In the genomic region with DNA sequence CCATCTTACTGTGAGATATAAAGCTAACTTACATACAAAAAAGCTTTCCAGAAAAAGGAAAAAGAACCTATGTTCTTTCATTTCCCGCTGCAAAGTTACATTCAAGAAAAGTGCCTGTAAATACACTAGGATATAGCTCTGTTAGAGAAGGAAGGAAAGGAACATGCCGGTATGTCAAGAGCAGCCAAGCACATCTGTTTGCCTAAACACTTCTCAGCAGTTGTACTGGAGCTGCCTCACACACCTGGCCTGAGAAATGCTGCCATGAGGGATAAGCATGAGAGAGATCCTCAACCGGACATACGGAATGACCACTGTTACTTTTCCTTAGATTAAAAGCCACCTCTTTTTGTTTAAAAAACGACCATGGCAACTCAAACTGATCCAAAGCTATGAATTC, we compare ENCODE assay signal across 21 cellular contexts.
DNase-seq lines count a peak whose midpoint lies in the region; ATAC-seq and TF ChIP-seq lines count a peak whose summit lies in the region.
"Had no signal": no experiment of that assay in that cellular context is flagged by ENCODE, and none has a peak within 500 bp of the region (broad histone marks: within the 10 kb centered on the region; RNA-seq: fewer than 3 reads in every experiment).

No MANE protein-coding gene starts in this region.

- DNase-seq in GM23338 (ENCODE audit: low spot score) (no peak), mesendoderm (no peak), thyroid gland (peak; percentile 32 to 41), left lobe of liver (ENCODE audit: low spot score) (no peak), colonic mucosa (no peak), activated gamma-delta T cell (lab: John Stamatoyannopoulos, UW) (no peak)
- DNase-seq: activated CD4-positive, alpha-beta T cell treated with anti-CD3 and anti-CD28 coated beads, Interleukin-2, amount 10 ng/mL, durations not matched to agents 7 days and 5 days; activated effector memory CD4-positive, alpha-beta T cell treated with anti-CD3 and anti-CD28 coated beads, Interleukin-2, amount 50 U/mL, for 16 hours; AML-193; dermis blood vessel endothelial cell; foreskin keratinocyte; hypothalamus; islet precursor cell; MG63; NCI-H1436 treated with DMSO at 0.1 percent for 48 hours; NCI-H2171 treated with DMSO at 0.1 percent for 48 hours; retina; testis had no signal

- H3K36me3 Mint-ChIP-seq in GM23338 (ENCODE audit: low read depth): no peaks in the 10 kb centered on the region

- no peak overlapping the region for H3K23ac ChIP-seq in mesendoderm (ENCODE audit: low read length)

- H3K27ac ChIP-seq in GM23338 (ENCODE audit: low read depth) (no peak overlapping the region), VCaP (peak overlapping the region; percentile 75), mesendoderm (ENCODE audit: low read depth, low read length) (no peak overlapping the region), thyroid gland (no peak overlapping the region), colonic mucosa (no peak overlapping the region)
- H3K27ac ChIP-seq: foreskin keratinocyte, RWPE1, testis had no signal

- TF ChIP-seq POLR2A in thyroid gland (IDR thresholded peaks at IDR 0.05): no peak

- H3K9ac ChIP-seq in mesendoderm (ENCODE audit: low read length) (no peak overlapping the region), colonic mucosa (ENCODE audit: low read depth in 2 of 2, low read length in 2 of 2) (no peak overlapping the region)

- H2BK5ac ChIP-seq in mesendoderm (ENCODE audit: low read length): no peak overlapping the region

- peaks cover 72% of the 10 kb centered on the region for H3K4me1 Mint-ChIP-seq in GM23338

- no peak overlapping the region for H4K8ac ChIP-seq in mesendoderm (ENCODE audit: low read depth, low read length)

- H3K18ac ChIP-seq in mesendoderm (ENCODE audit: low read length): no peak overlapping the region

- no peak overlapping the region for H3K4me3 ChIP-seq in GM23338
- H3K4me3 ChIP-seq in mesendoderm (ENCODE audit: low read length): no peak overlapping the region
- H3K4me3 ChIP-seq in thyroid gland (replicated peaks in 1 of 3): no peak overlapping the region
- no peak overlapping the region for H3K4me3 ChIP-seq in colonic mucosa
- H3K4me3 ChIP-seq: MG63, testis had no signal

- H4K20me1 ChIP-seq in GM23338 (replicated peaks; ENCODE audit: insufficient read depth): peaks cover 63% of the 10 kb centered on the region

- intact Hi-C loops in thyroid gland (cut with DNase I) (no loop called here), colonic mucosa (cut with DNase I) (no loop called here)

- no peaks in the 10 kb centered on the region for H3K9me3 Mint-ChIP-seq in GM23338
- H3K9me3 Mint-ChIP-seq: activated CD4-positive, alpha-beta T cell treated with anti-CD3 and anti-CD28 coated beads, Interleukin-2, amount 10 ng/mL, durations not matched to agents 7 days and 5 days had no signal

- peaks cover 6% of the 10 kb centered on the region for H3K79me1 ChIP-seq in mesendoderm (ENCODE audit: low read length)

- no peak overlapping the region for H2AK5ac ChIP-seq in mesendoderm (ENCODE audit: low read length)

- no peak overlapping the region for H2BK120ac ChIP-seq in mesendoderm (ENCODE audit: low read depth, low read length)

- peak overlapping the region; percentile 56 for H3K56ac ChIP-seq in mesendoderm (ENCODE audit: low read length)

- H3K79me2 ChIP-seq in GM23338 (replicated peaks; ENCODE audit: insufficient read depth): peaks cover 96% of the 10 kb centered on the region
- peaks cover 54% of the 10 kb centered on the region for H3K79me2 ChIP-seq in mesendoderm (ENCODE audit: control insufficient read depth, insufficient read depth, low read length)

- H2AFZ ChIP-seq in GM23338: no peak overlapping the region

- H3K27me3 ChIP-seq in GM23338 (ENCODE audit: insufficient read depth): no peaks in the 10 kb centered on the region
- no peaks in the 10 kb centered on the region for H3K27me3 ChIP-seq in mesendoderm (ENCODE audit: insufficient read depth, low read length, poor library complexity)
- no peaks in the 10 kb centered on the region for H3K27me3 ChIP-seq in thyroid gland
- no peaks in the 10 kb centered on the region for H3K27me3 ChIP-seq in colonic mucosa
- H3K27me3 ChIP-seq: foreskin keratinocyte, MG63, neutrophil, testis had no signal

- H3K4me3 Mint-ChIP-seq in GM23338: no peak overlapping the region
- H3K4me3 Mint-ChIP-seq: activated CD4-positive, alpha-beta T cell treated with anti-CD3 and anti-CD28 coated beads, Interleukin-2, amount 10 ng/mL, durations not matched to agents 7 days and 5 days had no signal

- H3K36me3 ChIP-seq in GM23338 (ENCODE audit: insufficient read depth) (no peaks in the 10 kb centered on the region), mesendoderm (ENCODE audit: control insufficient read depth, insufficient read depth, low read length) (no peaks in the 10 kb centered on the region), thyroid gland (no peaks in the 10 kb centered on the region), colonic mucosa (no peaks in the 10 kb centered on the region)
- H3K36me3 ChIP-seq: MG63, neutrophil had no signal

- H4K5ac ChIP-seq in mesendoderm (ENCODE audit: low read length): no peak overlapping the region

- H3F3A ChIP-seq in GM23338 (replicated peaks; ENCODE audit: low read depth): no peaks in the 10 kb centered on the region

- H3K4me2 ChIP-seq in GM23338 (peak overlapping the region; percentile 17; the same call in 1 of the 2 replicates), mesendoderm (ENCODE audit: low read length) (no peak overlapping the region)

- ATAC-seq in GM23338 (no peak; the same call in 1 of the 3 replicates), left lobe of liver (no peak)
- ATAC-seq: foreskin keratinocyte had no signal

- no peak overlapping the region for H2BK15ac ChIP-seq in mesendoderm (replicated peaks; ENCODE audit: low read depth)

- TF ChIP-seq CTCF in GM23338 (conservative IDR thresholded peaks at IDR 0.05; ENCODE audit: low read depth in 2 of 2) (no peak), VCaP (conservative IDR thresholded peaks at IDR 0.05) (no peak), thyroid gland (IDR thresholded peaks at IDR 0.05) (no peak), colonic mucosa (IDR thresholded peaks at IDR 0.05) (no peak)

- H3K9me3 ChIP-seq in thyroid gland: no peaks in the 10 kb centered on the region
- H3K9me3 ChIP-seq in colonic mucosa: no peaks in the 10 kb centered on the region
- H3K9me3 ChIP-seq: MG63, neutrophil, testis had no signal

- H3K4me1 ChIP-seq in GM23338 (ENCODE audit: insufficient read depth): peaks cover 69% of the 10 kb centered on the region
- H3K4me1 ChIP-seq in mesendoderm (ENCODE audit: control insufficient read depth, low read depth, low read length): peaks cover 7% of the 10 kb centered on the region
- peaks cover 12 to 25% of the 10 kb centered on the region in 2 donors for H3K4me1 ChIP-seq in thyroid gland
- H3K4me1 ChIP-seq in colonic mucosa: no peaks in the 10 kb centered on the region

- no CpG with 5 or more reads among the region's 5 CpGs for WGBS in mesendoderm (ENCODE audit: extremely low coverage, insufficient coverage, low lambda C conversion rate)
- WGBS in thyroid gland, 2 donors: 42 to 47% methylated on average over 5 of the region's 5 CpGs

- peak overlapping the region; percentile 60; the same call in 1 of the 2 replicates for H3K27ac Mint-ChIP-seq in GM23338
- H3K27ac Mint-ChIP-seq: activated CD4-positive, alpha-beta T cell treated with anti-CD3 and anti-CD28 coated beads, Interleukin-2, amount 10 ng/mL, durations not matched to agents 7 days and 5 days had no signal

- H3K4ac ChIP-seq in mesendoderm (ENCODE audit: low read depth, low read length): no peak overlapping the region

- peaks cover 8% of the 10 kb centered on the region for H3K27me3 Mint-ChIP-seq in GM23338 (ENCODE audit: insufficient read depth, low read depth, poor library complexity)
- H3K27me3 Mint-ChIP-seq: activated CD4-positive, alpha-beta T cell treated with anti-CD3 and anti-CD28 coated beads, Interleukin-2, amount 10 ng/mL, durations not matched to agents 7 days and 5 days had no signal

- H3K9me2 ChIP-seq in GM23338 (ENCODE audit: insufficient read depth): no peaks in the 10 kb centered on the region

TF ChIP-seq in GM23338, 12 proteins besides CTCF, POLR2A, EP300 and RAD21 (continues in another document):
- TF ChIP-seq, protein P1, sequence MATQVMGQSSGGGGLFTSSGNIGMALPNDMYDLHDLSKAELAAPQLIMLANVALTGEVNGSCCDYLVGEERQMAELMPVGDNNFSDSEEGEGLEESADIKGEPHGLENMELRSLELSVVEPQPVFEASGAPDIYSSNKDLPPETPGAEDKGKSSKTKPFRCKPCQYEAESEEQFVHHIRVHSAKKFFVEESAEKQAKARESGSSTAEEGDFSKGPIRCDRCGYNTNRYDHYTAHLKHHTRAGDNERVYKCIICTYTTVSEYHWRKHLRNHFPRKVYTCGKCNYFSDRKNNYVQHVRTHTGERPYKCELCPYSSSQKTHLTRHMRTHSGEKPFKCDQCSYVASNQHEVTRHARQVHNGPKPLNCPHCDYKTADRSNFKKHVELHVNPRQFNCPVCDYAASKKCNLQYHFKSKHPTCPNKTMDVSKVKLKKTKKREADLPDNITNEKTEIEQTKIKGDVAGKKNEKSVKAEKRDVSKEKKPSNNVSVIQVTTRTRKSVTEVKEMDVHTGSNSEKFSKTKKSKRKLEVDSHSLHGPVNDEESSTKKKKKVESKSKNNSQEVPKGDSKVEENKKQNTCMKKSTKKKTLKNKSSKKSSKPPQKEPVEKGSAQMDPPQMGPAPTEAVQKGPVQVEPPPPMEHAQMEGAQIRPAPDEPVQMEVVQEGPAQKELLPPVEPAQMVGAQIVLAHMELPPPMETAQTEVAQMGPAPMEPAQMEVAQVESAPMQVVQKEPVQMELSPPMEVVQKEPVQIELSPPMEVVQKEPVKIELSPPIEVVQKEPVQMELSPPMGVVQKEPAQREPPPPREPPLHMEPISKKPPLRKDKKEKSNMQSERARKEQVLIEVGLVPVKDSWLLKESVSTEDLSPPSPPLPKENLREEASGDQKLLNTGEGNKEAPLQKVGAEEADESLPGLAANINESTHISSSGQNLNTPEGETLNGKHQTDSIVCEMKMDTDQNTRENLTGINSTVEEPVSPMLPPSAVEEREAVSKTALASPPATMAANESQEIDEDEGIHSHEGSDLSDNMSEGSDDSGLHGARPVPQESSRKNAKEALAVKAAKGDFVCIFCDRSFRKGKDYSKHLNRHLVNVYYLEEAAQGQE (IDR thresholded peaks at IDR 0.05; ENCODE audit: unreplicated experiment): no peak
- TF ChIP-seq STAT1 (IDR thresholded peaks at IDR 0.05; ENCODE audit: unreplicated experiment) (no peak), EZH2 (IDR thresholded peaks at IDR 0.05; ENCODE audit: low read depth, unreplicated experiment) (no peak)

Comparison
In these comparisons a context has a peak if more than half of its experiments do, and no peak if none do; other contexts are left out.
1. DNase-seq: peak in thyroid gland (2 of 2); none in GM23338 (single experiment), mesendoderm (single experiment), left lobe of liver (single experiment), colonic mucosa (single experiment) and activated gamma-delta T cell (single experiment).